Comparison of ENCODE assay signal across 18 cellular contexts in the genomic region with DNA sequence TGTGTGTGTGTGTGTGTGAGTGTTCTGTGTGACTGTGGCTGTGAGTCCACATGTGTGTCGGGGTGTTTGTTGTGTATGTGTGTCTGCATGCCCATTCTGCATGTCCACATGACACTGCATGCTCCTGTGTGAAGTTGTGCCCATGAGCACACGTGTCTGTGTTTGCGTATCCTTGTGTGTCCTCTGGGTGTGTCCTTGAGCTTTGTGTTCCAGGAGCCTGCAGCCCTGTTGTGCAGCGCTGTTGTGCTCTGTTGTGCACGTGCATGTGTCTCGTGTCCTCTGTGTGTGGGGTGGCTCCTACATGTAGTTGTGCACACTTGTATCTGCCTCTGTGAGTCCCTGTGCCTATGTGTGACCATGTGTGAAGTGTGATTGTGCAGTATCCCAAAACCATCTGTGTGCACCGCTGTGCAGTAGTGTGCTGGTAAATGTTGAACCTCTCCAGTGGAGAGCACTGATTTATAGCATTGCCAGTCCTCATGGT. TPM values are rescaled to one million over a fixed set of nuclear protein-coding genes. Genes with fewer than 3 reads are reported as not detected.
DNase-seq lines count a peak whose midpoint lies in the region; ATAC-seq and TF ChIP-seq lines count a peak whose summit lies in the region.
"Had no signal": no experiment of that assay in that cellular context is flagged by ENCODE, and none has a peak within 500 bp of the region (broad histone marks: within the 10 kb centered on the region; RNA-seq: fewer than 3 reads in every experiment).

No MANE protein-coding gene starts in this region.

- H3K27me3 ChIP-seq in sigmoid colon = no peaks in the 10 kb centered on the region
- H3K27me3 ChIP-seq: breast epithelium, ovary, suprapubic skin had no signal

- intact Hi-C loops in sigmoid colon (cut with DNase I) = no loop called here

- no peak for TF ChIP-seq POLR2A in sigmoid colon (IDR thresholded peaks at IDR 0.05)

- TF ChIP-seq EP300 in sigmoid colon (IDR thresholded peaks at IDR 0.05) = no peak

- H3K27ac ChIP-seq in KOPT-K1 (ENCODE audit: low read depth, low read length, poor library complexity, severe bottlenecking) (peak overlapping the region; percentile 99), sigmoid colon (no peak overlapping the region), substantia nigra (ENCODE audit: low read depth, low read length, poor library complexity, severe bottlenecking) (no peak overlapping the region)
- H3K27ac ChIP-seq: breast epithelium, ovary, suprapubic skin had no signal

- H3K4me1 Mint-ChIP-seq in activated naive CD8-positive, alpha-beta T cell treated with anti-CD3 and anti-CD28 coated beads for 36 hours = peaks cover 44% of the 10 kb centered on the region

- no peak overlapping the region for H3K4me3 Mint-ChIP-seq in activated naive CD8-positive, alpha-beta T cell treated with anti-CD3 and anti-CD28 coated beads for 36 hours

- ATAC-seq in HG03521 (IDR thresholded peaks at IDR 0.05; ENCODE audit: unreplicated experiment) (no peak), esophagus mucosa (no peak)

- peaks cover 3% of the 10 kb centered on the region for H3K9me3 Mint-ChIP-seq in activated naive CD8-positive, alpha-beta T cell treated with anti-CD3 and anti-CD28 coated beads for 36 hours

- peaks cover 11% of the 10 kb centered on the region for H3K36me3 Mint-ChIP-seq in activated naive CD8-positive, alpha-beta T cell treated with anti-CD3 and anti-CD28 coated beads for 36 hours

- peak overlapping the region; percentile 89 for H3K27ac Mint-ChIP-seq in activated naive CD8-positive, alpha-beta T cell treated with anti-CD3 and anti-CD28 coated beads for 36 hours

- peak; percentile 46 for DNase-seq in activated CD8-positive, alpha-beta memory T cell treated with anti-CD3 and anti-CD28 coated beads, Interleukin-2, amount 50 U/mL, for 48 hours
- no peak for DNase-seq in activated CD8-positive, alpha-beta memory T cell treated with anti-CD3 and anti-CD28 coated beads, Interleukin-2, amount 50 U/mL, for 4 hours
- no peak for DNase-seq in activated naive CD8-positive, alpha-beta T cell treated with anti-CD3 and anti-CD28 coated beads for 36 hours
- peak; percentile 24 for DNase-seq in sigmoid colon
- DNase-seq in substantia nigra (lab: John Stamatoyannopoulos, UW) = no peak
- DNase-seq: activated CD4-positive, CD25-positive, alpha-beta regulatory T cell; activated effector memory CD4-positive, alpha-beta T cell treated with anti-CD3 and anti-CD28 coated beads, Interleukin-2, amount 50 U/mL, for 16 hours; Calu3; effector CD4-positive, alpha-beta T cell; mammary epithelial cell; NCI-H1048 had no signal

- no peaks in the 10 kb centered on the region for H3K27me3 Mint-ChIP-seq in activated naive CD8-positive, alpha-beta T cell treated with anti-CD3 and anti-CD28 coated beads for 36 hours

- 38 to 67% methylated on average over 7 of the region's 7 CpGs for WGBS in sigmoid colon, 2 donors

- no peak for TF ChIP-seq CTCF in sigmoid colon (IDR thresholded peaks at IDR 0.05)

- H3K36me3 ChIP-seq in KOPT-K1 (ENCODE audit: insufficient read depth, low read length) = peaks cover 8% of the 10 kb centered on the region
- H3K36me3 ChIP-seq in sigmoid colon = no peaks in the 10 kb centered on the region
- H3K36me3 ChIP-seq: breast epithelium, ovary, suprapubic skin had no signal

- H3K9me3 ChIP-seq in KOPT-K1 (ENCODE audit: insufficient read depth, low read length, poor library complexity, severe bottlenecking) (peaks cover 7% of the 10 kb centered on the region), sigmoid colon (no peaks in the 10 kb centered on the region)
- H3K9me3 ChIP-seq: breast epithelium, ovary, suprapubic skin had no signal

- H3K4me1 ChIP-seq in sigmoid colon = no peaks in the 10 kb centered on the region
- H3K4me1 ChIP-seq: breast epithelium, suprapubic skin had no signal

- H3K4me3 ChIP-seq in sigmoid colon = no peak overlapping the region
- H3K4me3 ChIP-seq: breast epithelium, ovary, smooth muscle cell, suprapubic skin had no signal

RNA-seq across cellular contexts. Expression of gene ARHGEF18, which starts 2.2 kb away (rescaled TPM):
- 10 to 100 TPM; 26.3 to 30.8 TPM for total RNA-seq in activated naive CD8-positive, alpha-beta T cell treated with anti-CD3 and anti-CD28 coated beads for 36 hours
- total RNA-seq in sigmoid colon (10 to 100 TPM; 20.4 to 51.2 (median 36.9) TPM), esophagus mucosa (18.4 TPM)
- polyA plus RNA-seq in sigmoid colon = 10 to 100 TPM; 21.6 to 76.6 (median 55.9) TPM

RNA-seq across cellular contexts. Expression of gene INSR, which starts 52.3 kb away (rescaled TPM):
- 1 to 10 TPM; 1.2 to 1.4 TPM for total RNA-seq in activated naive CD8-positive, alpha-beta T cell treated with anti-CD3 and anti-CD28 coated beads for 36 hours
- total RNA-seq in sigmoid colon (10 to 100 TPM; 67.1 to 83.1 (median 80.6) TPM), esophagus mucosa (6.9 TPM)
- polyA plus RNA-seq in sigmoid colon = 10 to 100 TPM in 1 of 3 donors, 1 to 10 TPM in 2; 3.0 to 18.8 (median 3.2) TPM

Comparison
In these comparisons a context has a peak if more than half of its experiments do, and no peak if none do; other contexts are left out.
1. DNase-seq: peak in activated CD8-positive, alpha-beta memory T cell treated with anti-CD3 and anti-CD28 coated beads, Interleukin-2, amount 50 U/mL, for 48 hours (single experiment) and sigmoid colon (single experiment); none in activated CD8-positive, alpha-beta memory T cell treated with anti-CD3 and anti-CD28 coated beads, Interleukin-2, amount 50 U/mL, for 4 hours (single experiment), activated naive CD8-positive, alpha-beta T cell treated with anti-CD3 and anti-CD28 coated beads for 36 hours (single experiment) and substantia nigra (0 of 49).